8 cellular contexts compared by ENCODE assay signal in genomic region chr20:45311589-45312211, GRCh38. TPM values are rescaled to one million over a fixed set of nuclear protein-coding genes. Genes with fewer than 3 reads are reported as not detected.
DNase-seq lines count a peak whose midpoint lies in the region; TF ChIP-seq lines count a peak whose summit lies in the region.

No MANE protein-coding gene starts in this region.

- in situ Hi-C loops in astrocyte of the cerebellum (cut with HindIII; ENCODE audit: low sequenced_read_pairs) = no loop called here

- peak; percentile 81 for TF ChIP-seq CTCF in astrocyte of the cerebellum (IDR thresholded peaks at IDR 0.05; ENCODE audit: low read depth, low read length, missing control alignments)

- peak; percentile 39 for DNase-seq in DMS153 (lab: John Stamatoyannopoulos, UW)
- peak; percentile 44 for DNase-seq in Jurkat, Clone E6-1 (ENCODE audit: low read depth, low spot score)
- DNase-seq in T-helper 2 cell = peak; percentile 12 to 71 (median 44)
- no peak for DNase-seq in astrocyte of the cerebellum (ENCODE audit: low read depth)
- peak; percentile 37 for DNase-seq in inferior parietal cortex (ENCODE audit: extremely low spot score)
- DNase-seq in stimulated activated CD4-positive, alpha-beta T cell treated with anti-CD3 and anti-CD28 coated beads, Interleukin-2, amount 100 ng/mL, for 48 hours = peak; percentile 69 to 70
- DNase-seq in NCI-H2107 (lab: John Stamatoyannopoulos, UW) = no peak
- DNase-seq in dedifferentiated amniotic fluid mesenchymal stem cell (ENCODE audit: extremely low spot score) = no peak

- H3K4me3 ChIP-seq in Jurkat, Clone E6-1 (ENCODE audit: low read length) = peak overlapping the region; percentile 40
- no peak overlapping the region for H3K4me3 ChIP-seq in astrocyte of the cerebellum (ENCODE audit: low read depth, low read length)

RNA-seq across cellular contexts. Expression of gene MATN4, which starts 3.6 kb away (rescaled TPM):
- polyA plus RNA-seq in Jurkat, Clone E6-1 (2012; ENCODE audit: insufficient read depth, insufficient read length) = not detected

RNA-seq across cellular contexts. Expression of gene RBPJL, which starts 5.1 kb away (rescaled TPM):
- polyA plus RNA-seq in Jurkat, Clone E6-1 (2012; ENCODE audit: insufficient read depth, insufficient read length) = not detected

RNA-seq across cellular contexts. Expression of gene SDC4, which starts 36.5 kb away (rescaled TPM):
- 3.6 TPM for polyA plus RNA-seq in Jurkat, Clone E6-1 (2012; ENCODE audit: insufficient read depth, insufficient read length)

RNA-seq across cellular contexts. Expression of gene SYS1, which starts 51.3 kb away (rescaled TPM):
- 22.3 TPM for polyA plus RNA-seq in Jurkat, Clone E6-1 (2012; ENCODE audit: insufficient read depth, insufficient read length)

RNA-seq across cellular contexts. Expression of gene SLPI, which starts 57.3 kb away (rescaled TPM):
- polyA plus RNA-seq in Jurkat, Clone E6-1 (2012; ENCODE audit: insufficient read depth, insufficient read length) = not detected

Comparison
In these comparisons a context has a peak if more than half of its experiments do, and no peak if none do; other contexts are left out.
1. DNase-seq: peak in DMS153 (single experiment), Jurkat, Clone E6-1 (single experiment), T-helper 2 cell (5 of 5), inferior parietal cortex (single experiment) and stimulated activated CD4-positive, alpha-beta T cell treated with anti-CD3 and anti-CD28 coated beads, Interleukin-2, amount 100 ng/mL, for 48 hours (2 of 2); none in astrocyte of the cerebellum (single experiment), NCI-H2107 (single experiment) and dedifferentiated amniotic fluid mesenchymal stem cell (single experiment).